1 cellular context compared by ENCODE assay signal in the genomic region with DNA sequence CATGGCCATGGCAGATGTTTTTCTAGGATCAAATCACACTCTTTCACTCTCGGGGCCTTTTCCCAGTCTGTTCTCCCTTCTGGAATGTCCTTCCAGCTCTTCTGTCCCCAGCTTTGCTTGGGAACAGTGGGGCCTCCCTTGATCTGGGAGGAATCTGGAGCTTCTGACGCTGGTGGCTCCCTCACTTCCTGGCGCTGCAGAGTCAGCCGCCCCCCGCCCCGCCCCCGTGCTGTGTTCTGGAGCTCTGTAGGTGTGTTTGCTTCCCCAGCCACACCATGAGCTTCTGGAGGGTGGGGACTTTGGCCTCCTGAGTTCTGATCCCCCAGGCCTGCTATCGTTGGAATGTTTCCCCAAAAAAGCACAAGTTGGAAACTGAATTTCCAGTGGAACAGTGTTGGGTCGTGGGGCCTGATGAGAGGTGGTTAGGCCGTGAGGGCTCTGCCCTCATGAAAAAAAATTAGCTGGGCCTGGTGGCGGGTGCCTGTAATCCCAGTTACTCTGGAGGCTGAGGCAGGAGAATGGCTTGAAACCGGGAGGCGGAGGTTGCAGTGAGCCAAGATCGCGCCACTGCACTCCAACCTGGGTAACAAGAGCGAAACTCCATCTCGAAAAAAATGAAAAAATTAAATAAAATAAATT.
TF ChIP-seq lines count a peak whose summit lies in the region.

No MANE protein-coding gene starts in this region.

TF ChIP-seq in HepG2, 621 proteins besides CTCF, POLR2A, EP300 and RAD21 (continued from another document and continues in another):
- TF ChIP-seq KDM4B (CRISPR knock-in tag; IDR thresholded peaks at IDR 0.05): no peak; the same call in 1 of the 2 replicates
- TF ChIP-seq RFXANK (CRISPR knock-in tag; IDR thresholded peaks at IDR 0.05): no peak
- no peak for TF ChIP-seq KLF15 (CRISPR knock-in tag; IDR thresholded peaks at IDR 0.05; ENCODE audit: borderline replicate concordance)
- no peak for TF ChIP-seq ARNT2 (CRISPR knock-in tag; IDR thresholded peaks at IDR 0.05; ENCODE audit: low read depth)
- TF ChIP-seq, protein P1, sequence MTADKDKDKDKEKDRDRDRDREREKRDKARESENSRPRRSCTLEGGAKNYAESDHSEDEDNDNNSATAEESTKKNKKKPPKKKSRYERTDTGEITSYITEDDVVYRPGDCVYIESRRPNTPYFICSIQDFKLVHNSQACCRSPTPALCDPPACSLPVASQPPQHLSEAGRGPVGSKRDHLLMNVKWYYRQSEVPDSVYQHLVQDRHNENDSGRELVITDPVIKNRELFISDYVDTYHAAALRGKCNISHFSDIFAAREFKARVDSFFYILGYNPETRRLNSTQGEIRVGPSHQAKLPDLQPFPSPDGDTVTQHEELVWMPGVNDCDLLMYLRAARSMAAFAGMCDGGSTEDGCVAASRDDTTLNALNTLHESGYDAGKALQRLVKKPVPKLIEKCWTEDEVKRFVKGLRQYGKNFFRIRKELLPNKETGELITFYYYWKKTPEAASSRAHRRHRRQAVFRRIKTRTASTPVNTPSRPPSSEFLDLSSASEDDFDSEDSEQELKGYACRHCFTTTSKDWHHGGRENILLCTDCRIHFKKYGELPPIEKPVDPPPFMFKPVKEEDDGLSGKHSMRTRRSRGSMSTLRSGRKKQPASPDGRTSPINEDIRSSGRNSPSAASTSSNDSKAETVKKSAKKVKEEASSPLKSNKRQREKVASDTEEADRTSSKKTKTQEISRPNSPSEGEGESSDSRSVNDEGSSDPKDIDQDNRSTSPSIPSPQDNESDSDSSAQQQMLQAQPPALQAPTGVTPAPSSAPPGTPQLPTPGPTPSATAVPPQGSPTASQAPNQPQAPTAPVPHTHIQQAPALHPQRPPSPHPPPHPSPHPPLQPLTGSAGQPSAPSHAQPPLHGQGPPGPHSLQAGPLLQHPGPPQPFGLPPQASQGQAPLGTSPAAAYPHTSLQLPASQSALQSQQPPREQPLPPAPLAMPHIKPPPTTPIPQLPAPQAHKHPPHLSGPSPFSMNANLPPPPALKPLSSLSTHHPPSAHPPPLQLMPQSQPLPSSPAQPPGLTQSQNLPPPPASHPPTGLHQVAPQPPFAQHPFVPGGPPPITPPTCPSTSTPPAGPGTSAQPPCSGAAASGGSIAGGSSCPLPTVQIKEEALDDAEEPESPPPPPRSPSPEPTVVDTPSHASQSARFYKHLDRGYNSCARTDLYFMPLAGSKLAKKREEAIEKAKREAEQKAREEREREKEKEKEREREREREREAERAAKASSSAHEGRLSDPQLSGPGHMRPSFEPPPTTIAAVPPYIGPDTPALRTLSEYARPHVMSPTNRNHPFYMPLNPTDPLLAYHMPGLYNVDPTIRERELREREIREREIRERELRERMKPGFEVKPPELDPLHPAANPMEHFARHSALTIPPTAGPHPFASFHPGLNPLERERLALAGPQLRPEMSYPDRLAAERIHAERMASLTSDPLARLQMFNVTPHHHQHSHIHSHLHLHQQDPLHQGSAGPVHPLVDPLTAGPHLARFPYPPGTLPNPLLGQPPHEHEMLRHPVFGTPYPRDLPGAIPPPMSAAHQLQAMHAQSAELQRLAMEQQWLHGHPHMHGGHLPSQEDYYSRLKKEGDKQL (CRISPR knock-in tag; IDR thresholded peaks at IDR 0.05; ENCODE audit: low read depth): no peak
- TF ChIP-seq ZNF589 (CRISPR knock-in tag; conservative IDR thresholded peaks at IDR 0.05): no peak
- TF ChIP-seq ZNF143 (CRISPR knock-in tag; IDR thresholded peaks at IDR 0.05): no peak
- TF ChIP-seq SRF (IDR thresholded peaks at IDR 0.05; ENCODE audit: low read depth, low read length): no peak
- no peak for TF ChIP-seq NFYC (CRISPR knock-in tag; IDR thresholded peaks at IDR 0.05)
- TF ChIP-seq THAP11 (CRISPR knock-in tag; IDR thresholded peaks at IDR 0.05): peak; percentile 67
- 0 out of 2 replicates have a peak, but pooled peaks have one; percentile 53 for TF ChIP-seq ZZZ3 (CRISPR knock-in tag; IDR thresholded peaks at IDR 0.05; ENCODE audit: borderline replicate concordance)
- peak; percentile 79 for TF ChIP-seq ZBTB7B (CRISPR knock-in tag; IDR thresholded peaks at IDR 0.05)
- peak; percentile 83; the same call in 1 of the 2 replicates for TF ChIP-seq ZBTB1 (CRISPR knock-in tag; IDR thresholded peaks at IDR 0.05; ENCODE audit: borderline replicate concordance)
- TF ChIP-seq, protein P2, sequence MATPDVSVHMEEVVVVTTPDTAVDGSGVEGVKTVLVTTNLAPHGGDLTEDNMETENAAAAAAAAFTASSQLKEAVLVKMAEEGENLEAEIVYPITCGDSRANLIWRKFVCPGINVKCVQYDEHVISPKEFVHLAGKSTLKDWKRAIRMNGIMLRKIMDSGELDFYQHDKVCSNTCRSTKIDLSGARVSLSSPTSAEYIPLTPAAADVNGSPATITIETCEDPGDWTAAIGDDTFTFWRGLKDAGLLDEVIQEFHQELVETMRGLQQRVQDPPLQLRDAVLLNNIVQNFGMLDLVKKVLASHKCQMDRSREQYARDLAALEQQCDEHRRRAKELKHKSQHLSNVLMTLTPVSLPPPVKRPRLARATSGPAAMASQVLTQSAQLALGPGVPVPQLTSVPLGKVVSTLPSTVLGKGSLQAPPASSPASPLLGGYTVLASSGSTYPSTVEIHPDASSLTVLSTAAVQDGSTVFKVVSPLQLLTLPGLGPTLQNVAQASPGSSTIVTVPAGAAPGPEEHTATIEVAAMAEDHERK (CRISPR knock-in tag; IDR thresholded peaks at IDR 0.05; ENCODE audit: low read depth): no peak
- 0 out of 2 replicates have a peak, but pooled peaks have one; percentile 31 for TF ChIP-seq NCOA1 (CRISPR knock-in tag; IDR thresholded peaks at IDR 0.05)
- TF ChIP-seq ZBTB20 (CRISPR knock-in tag; IDR thresholded peaks at IDR 0.05; ENCODE audit: borderline replicate concordance, low read depth): no peak
- peak; percentile 57; the same call in 1 of the 2 replicates for TF ChIP-seq ERF (CRISPR knock-in tag; IDR thresholded peaks at IDR 0.05)
- no peak for TF ChIP-seq NFKBIZ (CRISPR knock-in tag; IDR thresholded peaks at IDR 0.05)
- TF ChIP-seq, protein P3, sequence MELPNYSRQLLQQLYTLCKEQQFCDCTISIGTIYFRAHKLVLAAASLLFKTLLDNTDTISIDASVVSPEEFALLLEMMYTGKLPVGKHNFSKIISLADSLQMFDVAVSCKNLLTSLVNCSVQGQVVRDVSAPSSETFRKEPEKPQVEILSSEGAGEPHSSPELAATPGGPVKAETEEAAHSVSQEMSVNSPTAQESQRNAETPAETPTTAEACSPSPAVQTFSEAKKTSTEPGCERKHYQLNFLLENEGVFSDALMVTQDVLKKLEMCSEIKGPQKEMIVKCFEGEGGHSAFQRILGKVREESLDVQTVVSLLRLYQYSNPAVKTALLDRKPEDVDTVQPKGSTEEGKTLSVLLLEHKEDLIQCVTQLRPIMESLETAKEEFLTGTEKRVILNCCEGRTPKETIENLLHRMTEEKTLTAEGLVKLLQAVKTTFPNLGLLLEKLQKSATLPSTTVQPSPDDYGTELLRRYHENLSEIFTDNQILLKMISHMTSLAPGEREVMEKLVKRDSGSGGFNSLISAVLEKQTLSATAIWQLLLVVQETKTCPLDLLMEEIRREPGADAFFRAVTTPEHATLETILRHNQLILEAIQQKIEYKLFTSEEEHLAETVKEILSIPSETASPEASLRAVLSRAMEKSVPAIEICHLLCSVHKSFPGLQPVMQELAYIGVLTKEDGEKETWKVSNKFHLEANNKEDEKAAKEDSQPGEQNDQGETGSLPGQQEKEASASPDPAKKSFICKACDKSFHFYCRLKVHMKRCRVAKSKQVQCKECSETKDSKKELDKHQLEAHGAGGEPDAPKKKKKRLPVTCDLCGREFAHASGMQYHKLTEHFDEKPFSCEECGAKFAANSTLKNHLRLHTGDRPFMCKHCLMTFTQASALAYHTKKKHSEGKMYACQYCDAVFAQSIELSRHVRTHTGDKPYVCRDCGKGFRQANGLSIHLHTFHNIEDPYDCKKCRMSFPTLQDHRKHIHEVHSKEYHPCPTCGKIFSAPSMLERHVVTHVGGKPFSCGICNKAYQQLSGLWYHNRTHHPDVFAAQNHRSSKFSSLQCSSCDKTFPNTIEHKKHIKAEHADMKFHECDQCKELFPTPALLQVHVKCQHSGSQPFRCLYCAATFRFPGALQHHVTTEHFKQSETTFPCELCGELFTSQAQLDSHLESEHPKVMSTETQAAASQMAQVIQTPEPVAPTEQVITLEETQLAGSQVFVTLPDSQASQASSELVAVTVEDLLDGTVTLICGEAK (IDR thresholded peaks at IDR 0.05): no peak
- TF ChIP-seq, protein P3 (CRISPR knock-in tag; IDR thresholded peaks at IDR 0.05): no peak
- TF ChIP-seq, protein P4, sequence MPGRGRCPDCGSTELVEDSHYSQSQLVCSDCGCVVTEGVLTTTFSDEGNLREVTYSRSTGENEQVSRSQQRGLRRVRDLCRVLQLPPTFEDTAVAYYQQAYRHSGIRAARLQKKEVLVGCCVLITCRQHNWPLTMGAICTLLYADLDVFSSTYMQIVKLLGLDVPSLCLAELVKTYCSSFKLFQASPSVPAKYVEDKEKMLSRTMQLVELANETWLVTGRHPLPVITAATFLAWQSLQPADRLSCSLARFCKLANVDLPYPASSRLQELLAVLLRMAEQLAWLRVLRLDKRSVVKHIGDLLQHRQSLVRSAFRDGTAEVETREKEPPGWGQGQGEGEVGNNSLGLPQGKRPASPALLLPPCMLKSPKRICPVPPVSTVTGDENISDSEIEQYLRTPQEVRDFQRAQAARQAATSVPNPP (CRISPR knock-in tag; IDR thresholded peaks at IDR 0.05): no peak
- TF ChIP-seq HNRNPL (IDR thresholded peaks at IDR 0.05; ENCODE audit: low read depth, low read length): no peak
- TF ChIP-seq NFIB (CRISPR knock-in tag; IDR thresholded peaks at IDR 0.05; ENCODE audit: borderline replicate concordance): no peak
- TF ChIP-seq, protein P5, sequence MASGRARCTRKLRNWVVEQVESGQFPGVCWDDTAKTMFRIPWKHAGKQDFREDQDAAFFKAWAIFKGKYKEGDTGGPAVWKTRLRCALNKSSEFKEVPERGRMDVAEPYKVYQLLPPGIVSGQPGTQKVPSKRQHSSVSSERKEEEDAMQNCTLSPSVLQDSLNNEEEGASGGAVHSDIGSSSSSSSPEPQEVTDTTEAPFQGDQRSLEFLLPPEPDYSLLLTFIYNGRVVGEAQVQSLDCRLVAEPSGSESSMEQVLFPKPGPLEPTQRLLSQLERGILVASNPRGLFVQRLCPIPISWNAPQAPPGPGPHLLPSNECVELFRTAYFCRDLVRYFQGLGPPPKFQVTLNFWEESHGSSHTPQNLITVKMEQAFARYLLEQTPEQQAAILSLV (CRISPR knock-in tag; IDR thresholded peaks at IDR 0.05; ENCODE audit: borderline replicate concordance): no peak
- TF ChIP-seq, protein P6, sequence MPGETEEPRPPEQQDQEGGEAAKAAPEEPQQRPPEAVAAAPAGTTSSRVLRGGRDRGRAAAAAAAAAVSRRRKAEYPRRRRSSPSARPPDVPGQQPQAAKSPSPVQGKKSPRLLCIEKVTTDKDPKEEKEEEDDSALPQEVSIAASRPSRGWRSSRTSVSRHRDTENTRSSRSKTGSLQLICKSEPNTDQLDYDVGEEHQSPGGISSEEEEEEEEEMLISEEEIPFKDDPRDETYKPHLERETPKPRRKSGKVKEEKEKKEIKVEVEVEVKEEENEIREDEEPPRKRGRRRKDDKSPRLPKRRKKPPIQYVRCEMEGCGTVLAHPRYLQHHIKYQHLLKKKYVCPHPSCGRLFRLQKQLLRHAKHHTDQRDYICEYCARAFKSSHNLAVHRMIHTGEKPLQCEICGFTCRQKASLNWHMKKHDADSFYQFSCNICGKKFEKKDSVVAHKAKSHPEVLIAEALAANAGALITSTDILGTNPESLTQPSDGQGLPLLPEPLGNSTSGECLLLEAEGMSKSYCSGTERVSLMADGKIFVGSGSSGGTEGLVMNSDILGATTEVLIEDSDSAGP (CRISPR knock-in tag; IDR thresholded peaks at IDR 0.05; ENCODE audit: borderline replicate concordance): peak; percentile 74; the same call in 1 of the 2 replicates
- no peak for TF ChIP-seq ZBTB7A (CRISPR knock-in tag; IDR thresholded peaks at IDR 0.05)
- no peak for TF ChIP-seq CENPX (CRISPR knock-in tag; IDR thresholded peaks at IDR 0.05)
- peak; percentile 60 for TF ChIP-seq PHF8 (CRISPR knock-in tag; IDR thresholded peaks at IDR 0.05)
- peak; percentile 62 for TF ChIP-seq MED1 (CRISPR knock-in tag; IDR thresholded peaks at IDR 0.05)
- TF ChIP-seq, protein P7, sequence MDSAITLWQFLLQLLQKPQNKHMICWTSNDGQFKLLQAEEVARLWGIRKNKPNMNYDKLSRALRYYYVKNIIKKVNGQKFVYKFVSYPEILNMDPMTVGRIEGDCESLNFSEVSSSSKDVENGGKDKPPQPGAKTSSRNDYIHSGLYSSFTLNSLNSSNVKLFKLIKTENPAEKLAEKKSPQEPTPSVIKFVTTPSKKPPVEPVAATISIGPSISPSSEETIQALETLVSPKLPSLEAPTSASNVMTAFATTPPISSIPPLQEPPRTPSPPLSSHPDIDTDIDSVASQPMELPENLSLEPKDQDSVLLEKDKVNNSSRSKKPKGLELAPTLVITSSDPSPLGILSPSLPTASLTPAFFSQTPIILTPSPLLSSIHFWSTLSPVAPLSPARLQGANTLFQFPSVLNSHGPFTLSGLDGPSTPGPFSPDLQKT (CRISPR knock-in tag; IDR thresholded peaks at IDR 0.05; ENCODE audit: borderline replicate concordance): no peak
- TF ChIP-seq ZNF605 (CRISPR knock-in tag; IDR thresholded peaks at IDR 0.05): peak; percentile 63; the same call in 1 of the 2 replicates
- no peak for TF ChIP-seq NFRKB (IDR thresholded peaks at IDR 0.05)
- TF ChIP-seq ZNF224 (CRISPR knock-in tag; IDR thresholded peaks at IDR 0.05): 0 out of 2 replicates have a peak, but pooled peaks have one; percentile 25
- no peak for TF ChIP-seq HOXA9 (CRISPR knock-in tag; IDR thresholded peaks at IDR 0.05; ENCODE audit: borderline replicate concordance)
- TF ChIP-seq, protein P8, sequence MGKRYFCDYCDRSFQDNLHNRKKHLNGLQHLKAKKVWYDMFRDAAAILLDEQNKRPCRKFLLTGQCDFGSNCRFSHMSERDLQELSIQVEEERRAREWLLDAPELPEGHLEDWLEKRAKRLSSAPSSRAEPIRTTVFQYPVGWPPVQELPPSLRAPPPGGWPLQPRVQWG (CRISPR knock-in tag; IDR thresholded peaks at IDR 0.05; ENCODE audit: borderline replicate concordance, low read depth): no peak
- peak; percentile 60; the same call in 1 of the 2 replicates for TF ChIP-seq ZNF264 (CRISPR knock-in tag; IDR thresholded peaks at IDR 0.05)
